ENCODE assay signal across 1 cellular context in genomic region chr9:19410195-19410503, GRCh38.
TF ChIP-seq lines count a peak whose summit lies in the region.

No MANE protein-coding gene starts in this region.

TF ChIP-seq in SK-N-SH, 30 proteins besides CTCF, POLR2A, EP300 and RAD21 (continued from another document):
- TF ChIP-seq, protein P1, sequence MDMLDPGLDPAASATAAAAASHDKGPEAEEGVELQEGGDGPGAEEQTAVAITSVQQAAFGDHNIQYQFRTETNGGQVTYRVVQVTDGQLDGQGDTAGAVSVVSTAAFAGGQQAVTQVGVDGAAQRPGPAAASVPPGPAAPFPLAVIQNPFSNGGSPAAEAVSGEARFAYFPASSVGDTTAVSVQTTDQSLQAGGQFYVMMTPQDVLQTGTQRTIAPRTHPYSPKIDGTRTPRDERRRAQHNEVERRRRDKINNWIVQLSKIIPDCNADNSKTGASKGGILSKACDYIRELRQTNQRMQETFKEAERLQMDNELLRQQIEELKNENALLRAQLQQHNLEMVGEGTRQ (IDR thresholded peaks at IDR 0.05; ENCODE audit: borderline replicate concordance, low read depth, low read length), result no peak
- TF ChIP-seq FOSL2 (IDR thresholded peaks at IDR 0.05; ENCODE audit: borderline replicate concordance, low read depth), result no peak
- no peak for TF ChIP-seq RXRA (IDR thresholded peaks at IDR 0.05; ENCODE audit: borderline replicate concordance, low read depth)
- TF ChIP-seq GABPA (IDR thresholded peaks at IDR 0.05; ENCODE audit: low read depth), result no peak
TF ChIP-seq in SK-N-SH: peak in this region for 0.
